In genomic region chr7:91293840-91294239, GRCh38 we compare ENCODE assay signal across 25 cellular contexts. TPM values are rescaled to one million over a fixed set of nuclear protein-coding genes. Genes with fewer than 3 reads are reported as not detected.
"Had no signal": no experiment of that assay in that cellular context is flagged by ENCODE, and none has a peak within 500 bp of the region (broad histone marks: within the 10 kb centered on the region; RNA-seq: fewer than 3 reads in every experiment).

No MANE protein-coding gene starts in this region.

- FAIRE-seq: pancreas had no signal

- H3K27ac ChIP-seq: breast epithelium, heart left ventricle, pancreas, prostate gland, sigmoid colon, suprapubic skin, tibial artery, upper lobe of right lung had no signal

- H3K9me3 ChIP-seq: breast epithelium, heart left ventricle, pancreas, prostate gland, sigmoid colon, suprapubic skin, tibial artery, upper lobe of right lung had no signal

- H3K4me1 ChIP-seq: breast epithelium, prostate gland, sigmoid colon, suprapubic skin, tibial artery, upper lobe of right lung had no signal

- H3K4me3 ChIP-seq: breast epithelium, heart left ventricle, lung, pancreas, prostate gland, sigmoid colon, smooth muscle cell, suprapubic skin, tibial artery, upper lobe of right lung had no signal

- H3K27me3 ChIP-seq: breast epithelium, pancreas, sigmoid colon, suprapubic skin, tibial artery, upper lobe of right lung had no signal

- DNase-seq: activated CD4-positive, alpha-beta T cell treated with anti-CD3 and anti-CD28 coated beads, Interleukin-2, amount 50 U/mL, for 1 hour; activated CD8-positive, alpha-beta memory T cell treated with anti-CD3 and anti-CD28 coated beads, Interleukin-2, amount 10 ng/mL, durations not matched to agents 7 days and 5 days; activated CD8-positive, alpha-beta T cell treated with anti-CD3 and anti-CD28 coated beads, Interleukin-2, amount 10 ng/mL, durations not matched to agents 7 days and 5 days; activated naive CD8-positive, alpha-beta T cell treated with anti-CD3 and anti-CD28 coated beads, Interleukin-2, amount 50 U/mL, for 24 hours; activated T-cell treated with anti-CD3 and anti-CD28 coated beads, Interleukin-2, amount 50 U/mL, for 48 hours; amygdala; endodermal cell; heart left ventricle; hypothalamus; immature natural killer cell; nephron progenitor cell; pancreas; sigmoid colon; stimulated activated CD4-positive, alpha-beta T cell treated with anti-CD3 and anti-CD28 coated beads, Interleukin-2, amount 100 ng/mL, for 24 hours; stimulated activated naive CD4-positive, alpha-beta T cell; T-helper 2 cell; tibial artery; upper lobe of right lung had no signal

- ATAC-seq: activated CD8-positive, alpha-beta memory T cell treated with anti-CD3 and anti-CD28 coated beads, Interleukin-2, amount 10 ng/mL, durations not matched to agents 7 days and 5 days; activated CD8-positive, alpha-beta T cell treated with anti-CD3 and anti-CD28 coated beads, Interleukin-2, amount 10 ng/mL, durations not matched to agents 7 days and 5 days; activated naive CD8-positive, alpha-beta T cell treated with anti-CD3 and anti-CD28 coated beads, Interleukin-2, amount 50 U/mL, for 24 hours; heart left ventricle; left lobe of liver; upper lobe of right lung; WTC11 had no signal

- H3K36me3 ChIP-seq: breast epithelium, heart left ventricle, pancreas, prostate gland, sigmoid colon, suprapubic skin, tibial artery, upper lobe of right lung had no signal

- H3K4me2 ChIP-seq: smooth muscle cell had no signal

RNA-seq across cellular contexts. Expression of gene FZD1, which starts 29.6 kb away (rescaled TPM):
- total RNA-seq: activated CD8-positive, alpha-beta memory T cell treated with anti-CD3 and anti-CD28 coated beads, Interleukin-2, amount 10 ng/mL, durations not matched to agents 7 days and 5 days had no signal
